1 cellular context compared by ENCODE assay signal in genomic region chr22:21657361-21658118, GRCh38.
TF ChIP-seq lines count a peak whose summit lies in the region.

No MANE protein-coding gene starts in this region.

TF ChIP-seq in GM23338, 12 proteins besides CTCF, POLR2A, EP300 and RAD21:
- TF ChIP-seq, protein P1, sequence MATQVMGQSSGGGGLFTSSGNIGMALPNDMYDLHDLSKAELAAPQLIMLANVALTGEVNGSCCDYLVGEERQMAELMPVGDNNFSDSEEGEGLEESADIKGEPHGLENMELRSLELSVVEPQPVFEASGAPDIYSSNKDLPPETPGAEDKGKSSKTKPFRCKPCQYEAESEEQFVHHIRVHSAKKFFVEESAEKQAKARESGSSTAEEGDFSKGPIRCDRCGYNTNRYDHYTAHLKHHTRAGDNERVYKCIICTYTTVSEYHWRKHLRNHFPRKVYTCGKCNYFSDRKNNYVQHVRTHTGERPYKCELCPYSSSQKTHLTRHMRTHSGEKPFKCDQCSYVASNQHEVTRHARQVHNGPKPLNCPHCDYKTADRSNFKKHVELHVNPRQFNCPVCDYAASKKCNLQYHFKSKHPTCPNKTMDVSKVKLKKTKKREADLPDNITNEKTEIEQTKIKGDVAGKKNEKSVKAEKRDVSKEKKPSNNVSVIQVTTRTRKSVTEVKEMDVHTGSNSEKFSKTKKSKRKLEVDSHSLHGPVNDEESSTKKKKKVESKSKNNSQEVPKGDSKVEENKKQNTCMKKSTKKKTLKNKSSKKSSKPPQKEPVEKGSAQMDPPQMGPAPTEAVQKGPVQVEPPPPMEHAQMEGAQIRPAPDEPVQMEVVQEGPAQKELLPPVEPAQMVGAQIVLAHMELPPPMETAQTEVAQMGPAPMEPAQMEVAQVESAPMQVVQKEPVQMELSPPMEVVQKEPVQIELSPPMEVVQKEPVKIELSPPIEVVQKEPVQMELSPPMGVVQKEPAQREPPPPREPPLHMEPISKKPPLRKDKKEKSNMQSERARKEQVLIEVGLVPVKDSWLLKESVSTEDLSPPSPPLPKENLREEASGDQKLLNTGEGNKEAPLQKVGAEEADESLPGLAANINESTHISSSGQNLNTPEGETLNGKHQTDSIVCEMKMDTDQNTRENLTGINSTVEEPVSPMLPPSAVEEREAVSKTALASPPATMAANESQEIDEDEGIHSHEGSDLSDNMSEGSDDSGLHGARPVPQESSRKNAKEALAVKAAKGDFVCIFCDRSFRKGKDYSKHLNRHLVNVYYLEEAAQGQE (IDR thresholded peaks at IDR 0.05; ENCODE audit: unreplicated experiment), result no peak
- TF ChIP-seq POLR2AphosphoS5 (IDR thresholded peaks at IDR 0.05; ENCODE audit: low read depth) (peak; percentile 74; the same call in 1 of the 2 replicates), JUNB (IDR thresholded peaks at IDR 0.05; ENCODE audit: unreplicated experiment) (no peak), STAT1 (IDR thresholded peaks at IDR 0.05; ENCODE audit: unreplicated experiment) (no peak), ZNF114 (CRISPR knock-in tag; IDR thresholded peaks at IDR 0.05) (no peak), NANOG (IDR thresholded peaks at IDR 0.05; ENCODE audit: borderline replicate concordance) (no peak), EZH2phosphoT487 (IDR thresholded peaks at IDR 0.05; ENCODE audit: unreplicated experiment) (no peak)
